Comparison of ENCODE assay signal across 10 cellular contexts in genomic region chr1:175197536-175197935, GRCh38. TPM values are rescaled to one million over a fixed set of nuclear protein-coding genes. Genes with fewer than 3 reads are reported as not detected.
A peak's percentile ranks its signal among the peaks of the same experiment; 100 is the strongest.
DNase-seq lines count a peak whose midpoint lies in the region; ATAC-seq and TF ChIP-seq lines count a peak whose summit lies in the region.
"Had no signal": no experiment of that assay in that cellular context is flagged by ENCODE, and none has a peak within 500 bp of the region (broad histone marks: within the 10 kb centered on the region; RNA-seq: fewer than 3 reads in every experiment).

No MANE protein-coding gene starts in this region.

- peak overlapping the region; percentile 33 for H3K4me2 ChIP-seq in PC-3 (ENCODE audit: low read length)

- no peaks in the 10 kb centered on the region for H4K20me1 ChIP-seq in PC-3 (ENCODE audit: low read length)

- TF ChIP-seq CTCF in activated CD8-positive, alpha-beta T cell treated with anti-CD3 and anti-CD28 coated beads for 36 hours (IDR thresholded peaks at IDR 0.05): no peak
- TF ChIP-seq CTCF in PC-3 (conservative IDR thresholded peaks at IDR 0.05; ENCODE audit: low read depth, low read length): no peak

- no peak overlapping the region for H2AFZ ChIP-seq in PC-3 (ENCODE audit: low read length)

- DNase-seq in activated CD8-positive, alpha-beta T cell treated with anti-CD3 and anti-CD28 coated beads, Interleukin-2, amount 10 ng/mL, durations not matched to agents 7 days and 5 days: no peak
- DNase-seq in activated CD8-positive, alpha-beta T cell treated with anti-CD3 and anti-CD28 coated beads for 36 hours: no peak
- DNase-seq in PC-3: peak; percentile 93
- peak; percentile 98 for DNase-seq in epithelial cell of prostate (ENCODE audit: low read depth, low spot score)
- DNase-seq in stimulated activated naive B cell treated with anti-CD40 and anti-IgM and Interleukin-4, amounts not matched to agents 10 μg/mL and 1 μg/mL and 100 μg/mL, for 72 hours: peak; percentile 32
- DNase-seq in effector memory CD8-positive, alpha-beta T cell: no peak
- no peak for DNase-seq in stimulated activated naive CD4-positive, alpha-beta T cell (lab: John Stamatoyannopoulos, UW)
- DNase-seq: H7, NCI-H510A had no signal

- no peak overlapping the region for H3K4me3 Mint-ChIP-seq in activated CD8-positive, alpha-beta T cell treated with anti-CD3 and anti-CD28 coated beads, Interleukin-2, amount 10 ng/mL, durations not matched to agents 7 days and 5 days
- H3K4me3 Mint-ChIP-seq in activated CD8-positive, alpha-beta T cell treated with anti-CD3 and anti-CD28 coated beads for 36 hours: no peak overlapping the region
- H3K4me3 Mint-ChIP-seq in stimulated activated naive B cell treated with anti-CD40 and anti-IgM and Interleukin-4, amounts not matched to agents 10 μg/mL and 1 μg/mL and 100 μg/mL, for 72 hours: peak overlapping the region in 1 of 2 donors; percentile 25
- H3K4me3 Mint-ChIP-seq in effector memory CD8-positive, alpha-beta T cell: no peak overlapping the region

- CTCF ChIA-PET in activated CD8-positive, alpha-beta T cell treated with anti-CD3 and anti-CD28 coated beads, Interleukin-2, amount 10 ng/mL, durations not matched to agents 7 days and 5 days (lab: Charles Lee): interaction anchor here (1.3 to 1.4 kb wide), 2 partner anchors 12 to 168 kb away, joined by 3 to 5 read pairs; no protein-coding TSS in a partner anchor
- CTCF ChIA-PET in activated CD8-positive, alpha-beta T cell treated with anti-CD3 and anti-CD28 coated beads for 36 hours (lab: Charles Lee): interaction anchor here (1.1 kb wide), 1 partner anchor 46 kb away, joined by 5 read pairs; no protein-coding TSS in a partner anchor
- CTCF ChIA-PET in PC-3 (lab: Charles Lee): no interaction called here

- no peak overlapping the region for H3K4me3 ChIP-seq in PC-3 (ENCODE audit: low read length)

- H3K27me3 Mint-ChIP-seq in activated CD8-positive, alpha-beta T cell treated with anti-CD3 and anti-CD28 coated beads, Interleukin-2, amount 10 ng/mL, durations not matched to agents 7 days and 5 days (ENCODE audit: low read depth): peaks cover 13% of the 10 kb centered on the region
- no peaks in the 10 kb centered on the region for H3K27me3 Mint-ChIP-seq in activated CD8-positive, alpha-beta T cell treated with anti-CD3 and anti-CD28 coated beads for 36 hours
- H3K27me3 Mint-ChIP-seq in stimulated activated naive B cell treated with anti-CD40 and anti-IgM and Interleukin-4, amounts not matched to agents 10 μg/mL and 1 μg/mL and 100 μg/mL, for 72 hours: no peaks in the 10 kb centered on the region
- H3K27me3 Mint-ChIP-seq in effector memory CD8-positive, alpha-beta T cell: no peaks in the 10 kb centered on the region

- no peaks in the 10 kb centered on the region for H3K27me3 ChIP-seq in PC-3 (ENCODE audit: low read length)

- intact Hi-C loops in activated CD8-positive, alpha-beta T cell treated with anti-CD3 and anti-CD28 coated beads for 36 hours (cut with micrococcal nuclease): no loop called here
- intact Hi-C loops in PC-3 (cut with micrococcal nuclease): loop anchor here (1.0 to 5.0 kb wide), 3 partner anchors 20 to 40 kb away; no protein-coding TSS in a partner anchor

- peaks cover 4% of the 10 kb centered on the region for H3F3A ChIP-seq in PC-3 (ENCODE audit: low read length, unreplicated experiment)

- no peaks in the 10 kb centered on the region for H3K9me3 ChIP-seq in PC-3 (ENCODE audit: low read length)

- H3K27ac ChIP-seq in PC-3 (ENCODE audit: low read length) (peak overlapping the region; percentile 99), epithelial cell of prostate (peak overlapping the region; percentile 85)

- POLR2A ChIA-PET in activated CD8-positive, alpha-beta T cell treated with anti-CD3 and anti-CD28 coated beads, Interleukin-2, amount 10 ng/mL, durations not matched to agents 7 days and 5 days (lab: Charles Lee): no interaction called here
- POLR2A ChIA-PET in activated CD8-positive, alpha-beta T cell treated with anti-CD3 and anti-CD28 coated beads for 36 hours (lab: Charles Lee): no interaction called here
- POLR2A ChIA-PET in PC-3 (lab: Charles Lee; ENCODE audit: unreplicated experiment): no interaction called here

- H3K4me1 Mint-ChIP-seq in activated CD8-positive, alpha-beta T cell treated with anti-CD3 and anti-CD28 coated beads, Interleukin-2, amount 10 ng/mL, durations not matched to agents 7 days and 5 days (ENCODE audit: low read depth): peaks cover 34% of the 10 kb centered on the region
- peaks cover 13% of the 10 kb centered on the region for H3K4me1 Mint-ChIP-seq in activated CD8-positive, alpha-beta T cell treated with anti-CD3 and anti-CD28 coated beads for 36 hours (ENCODE audit: low read depth)
- H3K4me1 Mint-ChIP-seq in stimulated activated naive B cell treated with anti-CD40 and anti-IgM and Interleukin-4, amounts not matched to agents 10 μg/mL and 1 μg/mL and 100 μg/mL, for 72 hours: peaks cover 56 to 74% of the 10 kb centered on the region in 2 donors
- H3K4me1 Mint-ChIP-seq in effector memory CD8-positive, alpha-beta T cell (ENCODE audit: low read depth in 2 of 2): peaks cover 5 to 9% of the 10 kb centered on the region in 2 donors

- no peak for ATAC-seq in activated CD8-positive, alpha-beta T cell treated with anti-CD3 and anti-CD28 coated beads, Interleukin-2, amount 10 ng/mL, durations not matched to agents 7 days and 5 days
- no peak for ATAC-seq in activated CD8-positive, alpha-beta T cell treated with anti-CD3 and anti-CD28 coated beads for 36 hours
- ATAC-seq in PC-3 (peak; percentile 56), GM21619 (IDR thresholded peaks at IDR 0.05; ENCODE audit: unreplicated experiment) (no peak)
- peak; percentile 33 to 37 for ATAC-seq in stimulated activated naive B cell treated with anti-CD40 and anti-IgM and Interleukin-4, amounts not matched to agents 10 μg/mL and 1 μg/mL and 100 μg/mL, for 72 hours (replicated peaks)
- no peak for ATAC-seq in effector memory CD8-positive, alpha-beta T cell (replicated peaks)

- H3K9me3 Mint-ChIP-seq in activated CD8-positive, alpha-beta T cell treated with anti-CD3 and anti-CD28 coated beads, Interleukin-2, amount 10 ng/mL, durations not matched to agents 7 days and 5 days (ENCODE audit: insufficient read depth): no peaks in the 10 kb centered on the region
- H3K9me3 Mint-ChIP-seq in activated CD8-positive, alpha-beta T cell treated with anti-CD3 and anti-CD28 coated beads for 36 hours: no peaks in the 10 kb centered on the region
- H3K9me3 Mint-ChIP-seq in stimulated activated naive B cell treated with anti-CD40 and anti-IgM and Interleukin-4, amounts not matched to agents 10 μg/mL and 1 μg/mL and 100 μg/mL, for 72 hours: no peaks in the 10 kb centered on the region
- H3K9me3 Mint-ChIP-seq in effector memory CD8-positive, alpha-beta T cell: no peaks in the 10 kb centered on the region

- peak overlapping the region; percentile 79 for H3K9ac ChIP-seq in PC-3 (ENCODE audit: low read length)

- peaks cover 49% of the 10 kb centered on the region for H3K4me1 ChIP-seq in PC-3 (ENCODE audit: insufficient read depth, low read length)

- no peaks in the 10 kb centered on the region for H3K79me2 ChIP-seq in PC-3 (ENCODE audit: low read length)

- no TSS peak for BruUV-seq in PC-3 (replicated peaks; lab: Mats Ljungman, UMichigan)

- no peaks in the 10 kb centered on the region for H3K9me2 ChIP-seq in PC-3 (replicated peaks; ENCODE audit: low read length)

- H3K36me3 Mint-ChIP-seq in activated CD8-positive, alpha-beta T cell treated with anti-CD3 and anti-CD28 coated beads, Interleukin-2, amount 10 ng/mL, durations not matched to agents 7 days and 5 days (ENCODE audit: low read depth): no peaks in the 10 kb centered on the region
- H3K36me3 Mint-ChIP-seq in activated CD8-positive, alpha-beta T cell treated with anti-CD3 and anti-CD28 coated beads for 36 hours (ENCODE audit: low read depth): no peaks in the 10 kb centered on the region
- no peaks in the 10 kb centered on the region for H3K36me3 Mint-ChIP-seq in stimulated activated naive B cell treated with anti-CD40 and anti-IgM and Interleukin-4, amounts not matched to agents 10 μg/mL and 1 μg/mL and 100 μg/mL, for 72 hours
- no peaks in the 10 kb centered on the region for H3K36me3 Mint-ChIP-seq in effector memory CD8-positive, alpha-beta T cell (ENCODE audit: insufficient read depth)

- no peaks in the 10 kb centered on the region for H3K36me3 ChIP-seq in PC-3 (ENCODE audit: low read depth, low read length)

- H3K27ac Mint-ChIP-seq in activated CD8-positive, alpha-beta T cell treated with anti-CD3 and anti-CD28 coated beads, Interleukin-2, amount 10 ng/mL, durations not matched to agents 7 days and 5 days: peak overlapping the region; percentile 37
- no peak overlapping the region for H3K27ac Mint-ChIP-seq in activated CD8-positive, alpha-beta T cell treated with anti-CD3 and anti-CD28 coated beads for 36 hours
- H3K27ac Mint-ChIP-seq in stimulated activated naive B cell treated with anti-CD40 and anti-IgM and Interleukin-4, amounts not matched to agents 10 μg/mL and 1 μg/mL and 100 μg/mL, for 72 hours: peak overlapping the region; percentile 92
- H3K27ac Mint-ChIP-seq in effector memory CD8-positive, alpha-beta T cell: no peak overlapping the region

RNA-seq across cellular contexts. Expression of gene KIAA0040, which starts 5.0 kb away (rescaled TPM):
- total RNA-seq in activated CD8-positive, alpha-beta T cell treated with anti-CD3 and anti-CD28 coated beads, Interleukin-2, amount 10 ng/mL, durations not matched to agents 7 days and 5 days: 10 to 100 TPM; 50.8 to 51.0 TPM
- 10 to 100 TPM; 20.8 to 21.1 TPM for total RNA-seq in activated CD8-positive, alpha-beta T cell treated with anti-CD3 and anti-CD28 coated beads for 36 hours
- total RNA-seq in PC-3 (2014; rRNA removed): 17.8 and 19.4 TPM in 2 replicates

Comparison
In these comparisons a context has a peak if more than half of its experiments do, and no peak if none do; other contexts are left out.
1. H3K27ac Mint-ChIP-seq: peak in activated CD8-positive, alpha-beta T cell treated with anti-CD3 and anti-CD28 coated beads, Interleukin-2, amount 10 ng/mL, durations not matched to agents 7 days and 5 days (single experiment) and stimulated activated naive B cell treated with anti-CD40 and anti-IgM and Interleukin-4, amounts not matched to agents 10 μg/mL and 1 μg/mL and 100 μg/mL, for 72 hours (single experiment); none in activated CD8-positive, alpha-beta T cell treated with anti-CD3 and anti-CD28 coated beads for 36 hours (single experiment) and effector memory CD8-positive, alpha-beta T cell (0 of 2).
2. ATAC-seq: peak in PC-3 (single experiment) and stimulated activated naive B cell treated with anti-CD40 and anti-IgM and Interleukin-4, amounts not matched to agents 10 μg/mL and 1 μg/mL and 100 μg/mL, for 72 hours (2 of 2); none in activated CD8-positive, alpha-beta T cell treated with anti-CD3 and anti-CD28 coated beads, Interleukin-2, amount 10 ng/mL, durations not matched to agents 7 days and 5 days (single experiment), activated CD8-positive, alpha-beta T cell treated with anti-CD3 and anti-CD28 coated beads for 36 hours (single experiment), GM21619 (single experiment) and effector memory CD8-positive, alpha-beta T cell (single experiment).
3. DNase-seq: peak in PC-3 (single experiment), epithelial cell of prostate (single experiment) and stimulated activated naive B cell treated with anti-CD40 and anti-IgM and Interleukin-4, amounts not matched to agents 10 μg/mL and 1 μg/mL and 100 μg/mL, for 72 hours (single experiment); none in activated CD8-positive, alpha-beta T cell treated with anti-CD3 and anti-CD28 coated beads, Interleukin-2, amount 10 ng/mL, durations not matched to agents 7 days and 5 days (single experiment), activated CD8-positive, alpha-beta T cell treated with anti-CD3 and anti-CD28 coated beads for 36 hours (single experiment), effector memory CD8-positive, alpha-beta T cell (0 of 3) and stimulated activated naive CD4-positive, alpha-beta T cell (0 of 6).